ENCODE assay signal across 8 cellular contexts in genomic region chrX:3699841-3700381, GRCh38. TPM values are rescaled to one million over a fixed set of nuclear protein-coding genes. Genes with fewer than 3 reads are reported as not detected.
DNase-seq lines count a peak whose midpoint lies in the region; ATAC-seq, FAIRE-seq and TF ChIP-seq lines count a peak whose summit lies in the region.

No MANE protein-coding gene starts in this region.

- WGBS in testis, 2 donors, result 15 to 28% methylated on average over 9 of the region's 9 CpGs
- WGBS in mammary epithelial cell (ENCODE audit: low coverage, missing lambda C conversion rate), result 88% methylated on average over 9 of the region's 9 CpGs

- peaks cover 4% of the 10 kb centered on the region for H3K27me3 Mint-ChIP-seq in GM23338 (ENCODE audit: insufficient read depth, low read depth, poor library complexity)

- H4K20me1 ChIP-seq in GM23338 (replicated peaks; ENCODE audit: insufficient read depth) (0 out of 2 replicates have a peak, but pooled peaks cover 3% of the 10 kb centered on the region), OCI-LY3 (ENCODE audit: insufficient read depth, low read length) (peaks cover 4% of the 10 kb centered on the region; the same call in 1 of the 2 replicates), mammary epithelial cell (ENCODE audit: insufficient read depth, low read length) (no peaks in the 10 kb centered on the region)

- no peak for ATAC-seq in GM23338

- H2AFZ ChIP-seq in GM23338 (no peak overlapping the region), OCI-LY3 (ENCODE audit: low read depth, low read length) (no peak overlapping the region), mammary epithelial cell (ENCODE audit: low read depth, low read length) (no peak overlapping the region)

- no peak overlapping the region for H3K4me3 Mint-ChIP-seq in GM23338

- H3F3A ChIP-seq in GM23338 (replicated peaks; ENCODE audit: low read depth), result no peaks in the 10 kb centered on the region

- dilution Hi-C loops in mammary epithelial cell (cut with HindIII; ENCODE audit: low sequenced_read_pairs), result no loop called here

- BruUV-seq in mammary epithelial cell (replicated peaks; lab: Mats Ljungman, UMichigan), result no TSS peak

- H3K36me3 ChIP-seq in GM23338 (ENCODE audit: insufficient read depth) (no peaks in the 10 kb centered on the region), OCI-LY3 (replicated peaks; ENCODE audit: low read depth, low read length) (no peaks in the 10 kb centered on the region), testis (ENCODE audit: low read depth, missing control alignments) (no peaks in the 10 kb centered on the region), mammary epithelial cell (ENCODE audit: insufficient read depth, low read length) (no peaks in the 10 kb centered on the region)

- intact Hi-C loops in testis (cut with DNase I; ENCODE audit: low total_unique reads) (no loop called here), mammary epithelial cell (cut with micrococcal nuclease) (loop anchor here (2.0 kb wide), 1 partner anchor 13 kb away; the partner anchor contains the start of gene PRKX)

- H3K4me1 Mint-ChIP-seq in GM23338, result peaks cover 24% of the 10 kb centered on the region

- no peaks in the 10 kb centered on the region; the same call in 2 of the 3 replicates for H3K9me3 Mint-ChIP-seq in GM23338

- H3K9me2 ChIP-seq in GM23338 (ENCODE audit: insufficient read depth), result no peaks in the 10 kb centered on the region

- H3K4me3 ChIP-seq in GM23338 (no peak overlapping the region), OCI-LY3 (ENCODE audit: low read length) (peak overlapping the region; percentile 70), fibroblast of pulmonary artery (replicated peaks; ENCODE audit: low read depth, low read length) (peak overlapping the region; percentile 28), testis (no peak overlapping the region), mammary epithelial cell (replicated peaks in 1 of 3; ENCODE audit: insufficient read depth in 1 of 3, low read depth in 2 of 3, low read length in 3 of 3) (no peak overlapping the region)

- peak overlapping the region; percentile 59 for H3K9ac ChIP-seq in OCI-LY3 (ENCODE audit: low read length)
- H3K9ac ChIP-seq in mammary epithelial cell (ENCODE audit: insufficient read depth, low read length), result no peak overlapping the region

- in situ Hi-C loops in mammary epithelial cell (cut with MboI; ENCODE audit: low sequenced_read_pairs in 2 of 2), result no loop called here

- CTCF ChIA-PET in mammary epithelial cell (lab: Charles Lee; ENCODE audit: low non-redundant PET), result no interaction called here

- peak; percentile 85 for FAIRE-seq in GM12892 (lab: Jason Lieb, UNC)

- H3K36me3 Mint-ChIP-seq in GM23338 (ENCODE audit: low read depth), result peaks cover 8% of the 10 kb centered on the region; the same call in 2 of the 3 replicates

- H3K4me1 ChIP-seq in GM23338 (ENCODE audit: insufficient read depth) (peaks cover 6% of the 10 kb centered on the region; the same call in 1 of the 2 replicates), OCI-LY3 (ENCODE audit: low read length) (peaks cover 11% of the 10 kb centered on the region), testis (peaks cover 3% of the 10 kb centered on the region), mammary epithelial cell (ENCODE audit: insufficient read depth, low read length) (peaks cover 8% of the 10 kb centered on the region)

- DNase-seq in GM12892 (ENCODE audit: insufficient read length) (no peak), GM23338 (ENCODE audit: low spot score) (no peak), fibroblast of pulmonary artery (ENCODE audit: low read depth) (peak; percentile 14), testis (no peak), mammary epithelial cell (no peak), GM19238 (ENCODE audit: insufficient read length, low spot score) (no peak), hippocampal formation (lab: John Stamatoyannopoulos, UW) (no peak)

- TF ChIP-seq CTCF in GM23338 (conservative IDR thresholded peaks at IDR 0.05; ENCODE audit: low read depth in 2 of 2), result no peak
- TF ChIP-seq CTCF in OCI-LY3 (IDR thresholded peaks at IDR 0.05; ENCODE audit: low read depth, low read length), result no peak
- no peak for TF ChIP-seq CTCF in fibroblast of pulmonary artery (IDR thresholded peaks at IDR 0.05; ENCODE audit: low read length, missing control alignments)
- no peak for TF ChIP-seq CTCF in testis (IDR thresholded peaks at IDR 0.05)
- no peak for TF ChIP-seq CTCF in mammary epithelial cell (conservative IDR thresholded peaks at IDR 0.05 in 1 of 2, IDR thresholded peaks at IDR 0.05 in 1 of 2; ENCODE audit: extremely low read depth in 1 of 2, insufficient read depth in 1 of 2, low read depth in 1 of 2, low read length in 2 of 2)

- H3K9me3 ChIP-seq in OCI-LY3 (ENCODE audit: insufficient read depth, low read length) (no peaks in the 10 kb centered on the region), testis (no peaks in the 10 kb centered on the region), mammary epithelial cell (replicated peaks; ENCODE audit: insufficient read depth, low read length) (peaks cover 2% of the 10 kb centered on the region)

- H3K27me3 ChIP-seq in GM23338 (ENCODE audit: insufficient read depth) (no peaks in the 10 kb centered on the region), OCI-LY3 (ENCODE audit: low read depth, low read length) (no peaks in the 10 kb centered on the region), testis (no peaks in the 10 kb centered on the region), mammary epithelial cell (ENCODE audit: insufficient read depth, low read length) (no peaks in the 10 kb centered on the region)

- H3K27ac ChIP-seq in GM23338 (ENCODE audit: low read depth) (no peak overlapping the region; the same call in 1 of the 2 replicates), OCI-LY3 (ENCODE audit: low read length) (peak overlapping the region; percentile 33), testis (peak overlapping the region; percentile 72 to 85), mammary epithelial cell (ENCODE audit: insufficient read depth, low read depth, low read length) (no peak overlapping the region)

- H3K27ac Mint-ChIP-seq in GM23338, result peak overlapping the region; percentile 86

- H3K4me2 ChIP-seq in GM23338 (no peak overlapping the region; the same call in 1 of the 2 replicates), OCI-LY3 (ENCODE audit: low read length) (peak overlapping the region; percentile 75), mammary epithelial cell (ENCODE audit: insufficient read depth, low read depth, low read length) (no peak overlapping the region)

- H3K79me2 ChIP-seq in GM23338 (replicated peaks; ENCODE audit: insufficient read depth) (peaks cover 64% of the 10 kb centered on the region), OCI-LY3 (ENCODE audit: low read length) (peaks cover 37% of the 10 kb centered on the region), mammary epithelial cell (ENCODE audit: insufficient read depth, low read length) (peaks cover 75% of the 10 kb centered on the region)

- no peak; the same call in 1 of the 2 replicates for TF ChIP-seq POLR2A in GM12892 (IDR thresholded peaks at IDR 0.05; ENCODE audit: low read depth, low read length)
- TF ChIP-seq POLR2A in testis (IDR thresholded peaks at IDR 0.05), result no peak

TF ChIP-seq in GM23338, 12 proteins besides CTCF, POLR2A, EP300 and RAD21 (continues in another document):
- no peak for TF ChIP-seq NANOG (IDR thresholded peaks at IDR 0.05; ENCODE audit: borderline replicate concordance)
- no peak for TF ChIP-seq STAT1 (IDR thresholded peaks at IDR 0.05; ENCODE audit: unreplicated experiment)
- TF ChIP-seq, protein P1, sequence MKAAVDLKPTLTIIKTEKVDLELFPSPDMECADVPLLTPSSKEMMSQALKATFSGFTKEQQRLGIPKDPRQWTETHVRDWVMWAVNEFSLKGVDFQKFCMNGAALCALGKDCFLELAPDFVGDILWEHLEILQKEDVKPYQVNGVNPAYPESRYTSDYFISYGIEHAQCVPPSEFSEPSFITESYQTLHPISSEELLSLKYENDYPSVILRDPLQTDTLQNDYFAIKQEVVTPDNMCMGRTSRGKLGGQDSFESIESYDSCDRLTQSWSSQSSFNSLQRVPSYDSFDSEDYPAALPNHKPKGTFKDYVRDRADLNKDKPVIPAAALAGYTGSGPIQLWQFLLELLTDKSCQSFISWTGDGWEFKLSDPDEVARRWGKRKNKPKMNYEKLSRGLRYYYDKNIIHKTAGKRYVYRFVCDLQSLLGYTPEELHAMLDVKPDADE (IDR thresholded peaks at IDR 0.05), result no peak
- no peak for TF ChIP-seq POLR2AphosphoS5 (IDR thresholded peaks at IDR 0.05; ENCODE audit: low read depth)
- no peak for TF ChIP-seq JUNB (IDR thresholded peaks at IDR 0.05; ENCODE audit: unreplicated experiment)
- TF ChIP-seq EZH2phosphoT487 (IDR thresholded peaks at IDR 0.05; ENCODE audit: unreplicated experiment), result no peak
- no peak for TF ChIP-seq ZNF331 (CRISPR knock-in tag; IDR thresholded peaks at IDR 0.05; ENCODE audit: low read depth)
- TF ChIP-seq EZH2 (IDR thresholded peaks at IDR 0.05; ENCODE audit: low read depth, unreplicated experiment), result no peak
- TF ChIP-seq CREB1 (CRISPR knock-in tag; IDR thresholded peaks at IDR 0.05; ENCODE audit: low read depth), result no peak
- TF ChIP-seq ZNF114 (CRISPR knock-in tag; IDR thresholded peaks at IDR 0.05), result no peak

RNA-seq across cellular contexts. Expression of gene PRKX, which starts 13.5 kb away (rescaled TPM):
- polyA plus RNA-seq in GM12892 (2012; ENCODE audit: missing spikeins), result 26.4 TPM
- total RNA-seq in GM23338 (2014; rRNA removed; shearing (Covaris generic)), result 43.5 and 71.8 TPM in 2 replicates
- polyA plus RNA-seq in GM23338 (2016; fragmentation: Nextera tagmentation; extraction: Ambion mirVana), result 11.7 and 12.9 TPM in 2 replicates
- total RNA-seq in testis, result 10 to 100 TPM; 39.9 to 40.1 TPM
- 19.2 TPM for polyA plus RNA-seq in testis (ENCODE audit: insufficient read depth, low read depth, low replicate concordance)
- total RNA-seq in mammary epithelial cell, result 10 to 100 TPM; 33.8 to 39.7 TPM
- polyA plus RNA-seq in mammary epithelial cell, result 22.0 TPM
- polyA minus RNA-seq in mammary epithelial cell, result 63.7 TPM

Comparison
In these comparisons a context has a peak if more than half of its experiments do, and no peak if none do; other contexts are left out.
1. H3K27ac ChIP-seq: peak in OCI-LY3 (single experiment) and testis (2 of 2); none in GM23338 (single experiment) and mammary epithelial cell (single experiment).
2. H3K4me3 ChIP-seq: peak in OCI-LY3 (single experiment) and fibroblast of pulmonary artery (single experiment); none in GM23338 (single experiment), testis (0 of 2) and mammary epithelial cell (0 of 3).